In the genomic region with DNA sequence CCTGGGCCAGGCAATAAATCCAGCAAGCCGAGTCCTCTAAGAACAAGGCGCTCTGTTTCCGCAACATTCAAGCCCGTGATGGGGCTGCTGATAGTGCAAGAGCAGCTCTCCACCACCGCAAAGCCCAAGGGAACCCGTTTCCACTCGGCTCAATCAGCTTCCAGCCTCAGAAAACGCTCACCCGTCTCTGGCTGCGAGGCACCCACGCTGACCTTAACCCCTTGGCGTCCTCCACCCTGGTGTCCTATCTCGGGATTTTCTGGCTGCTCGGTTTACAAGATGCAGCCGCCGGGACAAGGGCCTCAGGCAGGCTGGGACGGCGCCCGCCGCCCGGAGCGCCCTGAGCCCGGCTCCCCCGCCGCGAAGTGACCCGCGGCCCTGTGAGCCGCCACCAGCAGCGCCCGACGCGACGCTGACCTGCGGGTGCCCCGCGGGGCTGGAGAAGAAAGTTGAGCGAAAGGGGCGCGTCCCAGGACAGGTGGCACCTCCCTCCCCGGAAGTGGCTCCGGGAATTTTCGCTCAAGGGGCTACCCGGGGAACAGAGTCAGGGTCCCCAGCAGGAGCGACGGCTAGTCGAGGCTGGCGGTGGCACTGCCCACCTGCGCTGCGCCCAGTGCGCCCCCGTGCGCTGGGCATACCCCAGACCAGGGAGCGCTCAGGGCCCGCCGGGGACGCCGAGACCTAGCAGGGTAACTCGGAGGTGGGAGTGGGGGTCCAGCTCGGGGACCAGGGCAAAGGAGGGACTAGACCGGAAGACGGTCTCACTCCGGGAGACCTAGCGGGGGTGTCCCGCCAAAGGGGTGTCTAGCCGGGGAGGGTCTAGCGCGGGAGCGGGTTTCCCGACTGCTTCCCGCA, we compare ENCODE assay signal across 1 cellular context.
A peak's percentile ranks its signal among the peaks of the same experiment; 100 is the strongest.
TF ChIP-seq lines count a peak whose summit lies in the region.

No MANE protein-coding gene starts in this region.

TF ChIP-seq in HEK293, 187 proteins besides CTCF, POLR2A, EP300 and RAD21 (continued from another document and continues in another):
- TF ChIP-seq, protein P1, sequence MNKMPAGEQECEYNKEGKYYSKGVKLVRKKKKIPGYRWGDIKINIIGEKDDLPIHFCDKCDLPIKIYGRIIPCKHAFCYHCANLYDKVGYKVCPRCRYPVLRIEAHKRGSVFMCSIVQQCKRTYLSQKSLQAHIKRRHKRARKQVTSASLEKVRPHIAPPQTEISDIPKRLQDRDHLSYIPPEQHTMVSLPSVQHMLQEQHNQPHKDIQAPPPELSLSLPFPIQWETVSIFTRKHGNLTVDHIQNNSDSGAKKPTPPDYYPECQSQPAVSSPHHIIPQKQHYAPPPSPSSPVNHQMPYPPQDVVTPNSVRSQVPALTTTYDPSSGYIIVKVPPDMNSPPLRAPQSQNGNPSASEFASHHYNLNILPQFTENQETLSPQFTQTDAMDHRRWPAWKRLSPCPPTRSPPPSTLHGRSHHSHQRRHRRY (tag by site-specific recombination; IDR thresholded peaks at IDR 0.05) = no peak
- TF ChIP-seq KLF9 (tag by site-specific recombination; IDR thresholded peaks at IDR 0.05; ENCODE audit: low read depth) (0 out of 2 replicates have a peak, but pooled peaks have one; percentile 11), ZNF670 (tag by site-specific recombination; IDR thresholded peaks at IDR 0.05; ENCODE audit: low read depth) (no peak), ZNF621 (tag by site-specific recombination; IDR thresholded peaks at IDR 0.05) (no peak), ZNF175 (tag by site-specific recombination; IDR thresholded peaks at IDR 0.05) (no peak), WT1 (tag by site-specific recombination; IDR thresholded peaks at IDR 0.05) (no peak), ZNF654 (tag by site-specific recombination; IDR thresholded peaks at IDR 0.05; ENCODE audit: low read depth) (no peak), ZNF211 (tag by site-specific recombination; IDR thresholded peaks at IDR 0.05; ENCODE audit: low read depth) (no peak), ZNF184 (tag by site-specific recombination; IDR thresholded peaks at IDR 0.05) (no peak), KLF1 (tag by site-specific recombination; IDR thresholded peaks at IDR 0.05) (0 out of 2 replicates have a peak, but pooled peaks have one; percentile 10), ZEB2 (tag by site-specific recombination; IDR thresholded peaks at IDR 0.05) (no peak; the same call in none of the 2 replicates), ZSCAN30 (tag by site-specific recombination; IDR thresholded peaks at IDR 0.05) (peak; percentile 77; the same call in 1 of the 2 replicates), EGR2 (tag by site-specific recombination; IDR thresholded peaks at IDR 0.05; ENCODE audit: low read depth) (0 out of 2 replicates have a peak, but pooled peaks have one; percentile 5), KLF8 (tag by site-specific recombination; IDR thresholded peaks at IDR 0.05) (no peak; the same call in 1 of the 2 replicates), ZNF311 (tag by site-specific recombination; IDR thresholded peaks at IDR 0.05; ENCODE audit: borderline replicate concordance) (no peak), ZBTB1 (tag by site-specific recombination; IDR thresholded peaks at IDR 0.05) (no peak), GLI4 (tag by site-specific recombination; IDR thresholded peaks at IDR 0.05) (no peak), MZF1 (tag by site-specific recombination; IDR thresholded peaks at IDR 0.05; ENCODE audit: borderline replicate concordance) (no peak), ZNF660 (tag by site-specific recombination; IDR thresholded peaks at IDR 0.05) (no peak), ZNF600 (tag by site-specific recombination; IDR thresholded peaks at IDR 0.05) (no peak), ZNF292 (tag by site-specific recombination; IDR thresholded peaks at IDR 0.05; ENCODE audit: borderline replicate concordance, low read depth) (no peak), ZNF138 (tag by site-specific recombination; IDR thresholded peaks at IDR 0.05; ENCODE audit: borderline replicate concordance) (no peak), FEZF1 (tag by site-specific recombination; IDR thresholded peaks at IDR 0.05) (no peak), ZNF112 (tag by site-specific recombination; IDR thresholded peaks at IDR 0.05) (no peak), ZNF701 (tag by site-specific recombination; IDR thresholded peaks at IDR 0.05) (no peak), ZNF473 (tag by site-specific recombination; IDR thresholded peaks at IDR 0.05) (no peak), ZNF174 (tag by site-specific recombination; IDR thresholded peaks at IDR 0.05) (no peak), ZFHX2 (tag by site-specific recombination; conservative IDR thresholded peaks at IDR 0.05) (no peak), ZBTB17 (tag by site-specific recombination; IDR thresholded peaks at IDR 0.05) (peak; percentile 56; the same call in 1 of the 2 replicates), ZNF423 (tag by site-specific recombination; IDR thresholded peaks at IDR 0.05) (no peak), ZNF37A (tag by site-specific recombination; IDR thresholded peaks at IDR 0.05) (peak; percentile 54; the same call in 1 of the 2 replicates), MYNN (tag by site-specific recombination; IDR thresholded peaks at IDR 0.05; ENCODE audit: borderline replicate concordance) (no peak), ZNF302 (tag by site-specific recombination; IDR thresholded peaks at IDR 0.05; ENCODE audit: low read depth) (no peak), ZBTB20 (tag by site-specific recombination; IDR thresholded peaks at IDR 0.05) (peak; percentile 86), KLF10 (tag by site-specific recombination; IDR thresholded peaks at IDR 0.05) (no peak), ZNF521 (tag by site-specific recombination; IDR thresholded peaks at IDR 0.05) (no peak)
- TF ChIP-seq, protein P2, sequence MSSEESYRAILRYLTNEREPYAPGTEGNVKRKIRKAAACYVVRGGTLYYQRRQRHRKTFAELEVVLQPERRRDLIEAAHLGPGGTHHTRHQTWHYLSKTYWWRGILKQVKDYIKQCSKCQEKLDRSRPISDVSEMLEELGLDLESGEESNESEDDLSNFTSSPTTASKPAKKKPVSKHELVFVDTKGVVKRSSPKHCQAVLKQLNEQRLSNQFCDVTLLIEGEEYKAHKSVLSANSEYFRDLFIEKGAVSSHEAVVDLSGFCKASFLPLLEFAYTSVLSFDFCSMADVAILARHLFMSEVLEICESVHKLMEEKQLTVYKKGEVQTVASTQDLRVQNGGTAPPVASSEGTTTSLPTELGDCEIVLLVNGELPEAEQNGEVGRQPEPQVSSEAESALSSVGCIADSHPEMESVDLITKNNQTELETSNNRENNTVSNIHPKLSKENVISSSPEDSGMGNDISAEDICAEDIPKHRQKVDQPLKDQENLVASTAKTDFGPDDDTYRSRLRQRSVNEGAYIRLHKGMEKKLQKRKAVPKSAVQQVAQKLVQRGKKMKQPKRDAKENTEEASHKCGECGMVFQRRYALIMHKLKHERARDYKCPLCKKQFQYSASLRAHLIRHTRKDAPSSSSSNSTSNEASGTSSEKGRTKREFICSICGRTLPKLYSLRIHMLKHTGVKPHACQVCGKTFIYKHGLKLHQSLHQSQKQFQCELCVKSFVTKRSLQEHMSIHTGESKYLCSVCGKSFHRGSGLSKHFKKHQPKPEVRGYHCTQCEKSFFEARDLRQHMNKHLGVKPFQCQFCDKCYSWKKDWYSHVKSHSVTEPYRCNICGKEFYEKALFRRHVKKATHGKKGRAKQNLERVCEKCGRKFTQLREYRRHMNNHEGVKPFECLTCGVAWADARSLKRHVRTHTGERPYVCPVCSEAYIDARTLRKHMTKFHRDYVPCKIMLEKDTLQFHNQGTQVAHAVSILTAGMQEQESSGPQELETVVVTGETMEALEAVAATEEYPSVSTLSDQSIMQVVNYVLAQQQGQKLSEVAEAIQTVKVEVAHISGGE (tag by site-specific recombination; conservative IDR thresholded peaks at IDR 0.05; ENCODE audit: low read depth) = peak; percentile 84; the same call in 1 of the 2 replicates
- TF ChIP-seq, protein P3, sequence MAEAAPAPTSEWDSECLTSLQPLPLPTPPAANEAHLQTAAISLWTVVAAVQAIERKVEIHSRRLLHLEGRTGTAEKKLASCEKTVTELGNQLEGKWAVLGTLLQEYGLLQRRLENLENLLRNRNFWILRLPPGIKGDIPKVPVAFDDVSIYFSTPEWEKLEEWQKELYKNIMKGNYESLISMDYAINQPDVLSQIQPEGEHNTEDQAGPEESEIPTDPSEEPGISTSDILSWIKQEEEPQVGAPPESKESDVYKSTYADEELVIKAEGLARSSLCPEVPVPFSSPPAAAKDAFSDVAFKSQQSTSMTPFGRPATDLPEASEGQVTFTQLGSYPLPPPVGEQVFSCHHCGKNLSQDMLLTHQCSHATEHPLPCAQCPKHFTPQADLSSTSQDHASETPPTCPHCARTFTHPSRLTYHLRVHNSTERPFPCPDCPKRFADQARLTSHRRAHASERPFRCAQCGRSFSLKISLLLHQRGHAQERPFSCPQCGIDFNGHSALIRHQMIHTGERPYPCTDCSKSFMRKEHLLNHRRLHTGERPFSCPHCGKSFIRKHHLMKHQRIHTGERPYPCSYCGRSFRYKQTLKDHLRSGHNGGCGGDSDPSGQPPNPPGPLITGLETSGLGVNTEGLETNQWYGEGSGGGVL (tag by site-specific recombination; IDR thresholded peaks at IDR 0.05) = peak; percentile 75
- TF ChIP-seq, protein P4, sequence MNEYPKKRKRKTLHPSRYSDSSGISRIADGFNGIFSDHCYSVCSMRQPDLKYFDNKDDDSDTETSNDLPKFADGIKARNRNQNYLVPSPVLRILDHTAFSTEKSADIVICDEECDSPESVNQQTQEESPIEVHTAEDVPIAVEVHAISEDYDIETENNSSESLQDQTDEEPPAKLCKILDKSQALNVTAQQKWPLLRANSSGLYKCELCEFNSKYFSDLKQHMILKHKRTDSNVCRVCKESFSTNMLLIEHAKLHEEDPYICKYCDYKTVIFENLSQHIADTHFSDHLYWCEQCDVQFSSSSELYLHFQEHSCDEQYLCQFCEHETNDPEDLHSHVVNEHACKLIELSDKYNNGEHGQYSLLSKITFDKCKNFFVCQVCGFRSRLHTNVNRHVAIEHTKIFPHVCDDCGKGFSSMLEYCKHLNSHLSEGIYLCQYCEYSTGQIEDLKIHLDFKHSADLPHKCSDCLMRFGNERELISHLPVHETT (tag by site-specific recombination; IDR thresholded peaks at IDR 0.05) = no peak
- TF ChIP-seq, protein P5, sequence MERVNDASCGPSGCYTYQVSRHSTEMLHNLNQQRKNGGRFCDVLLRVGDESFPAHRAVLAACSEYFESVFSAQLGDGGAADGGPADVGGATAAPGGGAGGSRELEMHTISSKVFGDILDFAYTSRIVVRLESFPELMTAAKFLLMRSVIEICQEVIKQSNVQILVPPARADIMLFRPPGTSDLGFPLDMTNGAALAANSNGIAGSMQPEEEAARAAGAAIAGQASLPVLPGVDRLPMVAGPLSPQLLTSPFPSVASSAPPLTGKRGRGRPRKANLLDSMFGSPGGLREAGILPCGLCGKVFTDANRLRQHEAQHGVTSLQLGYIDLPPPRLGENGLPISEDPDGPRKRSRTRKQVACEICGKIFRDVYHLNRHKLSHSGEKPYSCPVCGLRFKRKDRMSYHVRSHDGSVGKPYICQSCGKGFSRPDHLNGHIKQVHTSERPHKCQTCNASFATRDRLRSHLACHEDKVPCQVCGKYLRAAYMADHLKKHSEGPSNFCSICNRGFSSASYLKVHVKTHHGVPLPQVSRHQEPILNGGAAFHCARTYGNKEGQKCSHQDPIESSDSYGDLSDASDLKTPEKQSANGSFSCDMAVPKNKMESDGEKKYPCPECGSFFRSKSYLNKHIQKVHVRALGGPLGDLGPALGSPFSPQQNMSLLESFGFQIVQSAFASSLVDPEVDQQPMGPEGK (tag by site-specific recombination; IDR thresholded peaks at IDR 0.05) = peak; percentile 67
- TF ChIP-seq, protein P6, sequence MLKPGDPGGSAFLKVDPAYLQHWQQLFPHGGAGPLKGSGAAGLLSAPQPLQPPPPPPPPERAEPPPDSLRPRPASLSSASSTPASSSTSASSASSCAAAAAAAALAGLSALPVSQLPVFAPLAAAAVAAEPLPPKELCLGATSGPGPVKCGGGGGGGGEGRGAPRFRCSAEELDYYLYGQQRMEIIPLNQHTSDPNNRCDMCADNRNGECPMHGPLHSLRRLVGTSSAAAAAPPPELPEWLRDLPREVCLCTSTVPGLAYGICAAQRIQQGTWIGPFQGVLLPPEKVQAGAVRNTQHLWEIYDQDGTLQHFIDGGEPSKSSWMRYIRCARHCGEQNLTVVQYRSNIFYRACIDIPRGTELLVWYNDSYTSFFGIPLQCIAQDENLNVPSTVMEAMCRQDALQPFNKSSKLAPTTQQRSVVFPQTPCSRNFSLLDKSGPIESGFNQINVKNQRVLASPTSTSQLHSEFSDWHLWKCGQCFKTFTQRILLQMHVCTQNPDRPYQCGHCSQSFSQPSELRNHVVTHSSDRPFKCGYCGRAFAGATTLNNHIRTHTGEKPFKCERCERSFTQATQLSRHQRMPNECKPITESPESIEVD (tag by site-specific recombination; IDR thresholded peaks at IDR 0.05) = no peak
- TF ChIP-seq, protein P7, sequence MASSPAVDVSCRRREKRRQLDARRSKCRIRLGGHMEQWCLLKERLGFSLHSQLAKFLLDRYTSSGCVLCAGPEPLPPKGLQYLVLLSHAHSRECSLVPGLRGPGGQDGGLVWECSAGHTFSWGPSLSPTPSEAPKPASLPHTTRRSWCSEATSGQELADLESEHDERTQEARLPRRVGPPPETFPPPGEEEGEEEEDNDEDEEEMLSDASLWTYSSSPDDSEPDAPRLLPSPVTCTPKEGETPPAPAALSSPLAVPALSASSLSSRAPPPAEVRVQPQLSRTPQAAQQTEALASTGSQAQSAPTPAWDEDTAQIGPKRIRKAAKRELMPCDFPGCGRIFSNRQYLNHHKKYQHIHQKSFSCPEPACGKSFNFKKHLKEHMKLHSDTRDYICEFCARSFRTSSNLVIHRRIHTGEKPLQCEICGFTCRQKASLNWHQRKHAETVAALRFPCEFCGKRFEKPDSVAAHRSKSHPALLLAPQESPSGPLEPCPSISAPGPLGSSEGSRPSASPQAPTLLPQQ (tag by site-specific recombination; IDR thresholded peaks at IDR 0.05) = no peak
- TF ChIP-seq, protein P8, sequence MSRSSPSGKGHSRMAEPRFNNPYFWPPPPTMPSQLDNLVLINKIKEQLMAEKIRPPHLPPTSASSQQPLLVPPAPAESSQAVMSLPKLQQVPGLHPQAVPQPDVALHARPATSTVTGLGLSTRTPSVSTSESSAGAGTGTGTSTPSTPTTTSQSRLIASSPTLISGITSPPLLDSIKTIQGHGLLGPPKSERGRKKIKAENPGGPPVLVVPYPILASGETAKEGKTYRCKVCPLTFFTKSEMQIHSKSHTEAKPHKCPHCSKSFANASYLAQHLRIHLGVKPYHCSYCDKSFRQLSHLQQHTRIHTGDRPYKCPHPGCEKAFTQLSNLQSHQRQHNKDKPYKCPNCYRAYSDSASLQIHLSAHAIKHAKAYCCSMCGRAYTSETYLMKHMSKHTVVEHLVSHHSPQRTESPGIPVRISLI (tag by site-specific recombination; IDR thresholded peaks at IDR 0.05) = no peak
